18 cellular contexts compared by ENCODE assay signal in the genomic region with DNA sequence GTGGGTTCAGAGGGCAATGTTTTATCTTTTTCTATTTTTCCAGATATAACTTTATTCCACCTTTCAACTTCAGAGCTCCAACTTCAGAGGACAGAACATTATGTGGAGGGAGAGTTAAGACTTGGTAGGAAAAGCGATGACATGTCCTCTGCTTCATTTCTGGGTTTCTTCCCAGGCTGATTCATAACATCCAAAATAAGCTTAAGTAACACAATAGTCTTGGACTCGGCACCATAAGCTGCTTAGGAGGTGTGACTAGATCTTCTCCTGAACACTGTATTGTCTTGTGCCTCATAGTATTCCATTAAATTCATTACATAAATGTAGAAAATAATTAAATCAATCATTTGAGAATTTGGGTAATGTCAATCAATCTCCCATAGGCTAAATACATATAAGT.
A peak's percentile ranks its signal among the peaks of the same experiment; 100 is the strongest.
DNase-seq lines count a peak whose midpoint lies in the region; ATAC-seq and TF ChIP-seq lines count a peak whose summit lies in the region.
"Had no signal": no experiment of that assay in that cellular context is flagged by ENCODE, and none has a peak within 500 bp of the region (broad histone marks: within the 10 kb centered on the region; RNA-seq: fewer than 3 reads in every experiment).

No MANE protein-coding gene starts in this region.

- H3K4me1 ChIP-seq in left ventricle myocardium inferior (peaks cover 42% of the 10 kb centered on the region), gastrocnemius medialis (peaks cover 20 to 37% of the 10 kb centered on the region in 2 donors)
- H3K4me1 ChIP-seq: HAP-1 had no signal

- H3K27me3 ChIP-seq in left ventricle myocardium inferior (ENCODE audit: low read depth) (no peaks in the 10 kb centered on the region), gastrocnemius medialis (no peaks in the 10 kb centered on the region)

- H3K27ac ChIP-seq in left ventricle myocardium inferior (replicated peaks) (peak overlapping the region; percentile 90), gastrocnemius medialis (peak overlapping the region; percentile 51 to 84 (median 75))
- H3K27ac ChIP-seq: C4-2B, WERI-Rb-1 had no signal

- TF ChIP-seq POLR2A in gastrocnemius medialis (IDR thresholded peaks at IDR 0.05) (no peak), lower leg skin (IDR thresholded peaks at IDR 0.05) (no peak)

- H3K36me3 ChIP-seq in left ventricle myocardium inferior (no peaks in the 10 kb centered on the region), gastrocnemius medialis (no peaks in the 10 kb centered on the region)
- H3K36me3 ChIP-seq: HAP-1, WERI-Rb-1 had no signal

- ATAC-seq in gastrocnemius medialis (peak; percentile 94 to 96), HG03460 (IDR thresholded peaks at IDR 0.05; ENCODE audit: unreplicated experiment) (no peak), GM21576 (IDR thresholded peaks at IDR 0.05; ENCODE audit: unreplicated experiment) (no peak), HG02970 (IDR thresholded peaks at IDR 0.05; ENCODE audit: low FRiP score, unreplicated experiment) (no peak)

- 44 to 60% methylated on average over 2 of the region's 2 CpGs for WGBS in lower leg skin, 2 donors

- TF ChIP-seq CTCF in choroid plexus epithelial cell (conservative IDR thresholded peaks at IDR 0.05; ENCODE audit: low read depth, low read length) (no peak), left ventricle myocardium inferior (IDR thresholded peaks at IDR 0.05; ENCODE audit: borderline replicate concordance) (no peak), gastrocnemius medialis (IDR thresholded peaks at IDR 0.05 in 4 of 5, conservative IDR thresholded peaks at IDR 0.05 in 1 of 5) (no peak), lower leg skin (IDR thresholded peaks at IDR 0.05) (no peak)

- H3K9me3 ChIP-seq in left ventricle myocardium inferior (replicated peaks) (no peaks in the 10 kb centered on the region), gastrocnemius medialis (no peaks in the 10 kb centered on the region)
- H3K9me3 ChIP-seq: HAP-1 had no signal

- H3K4me3 ChIP-seq in choroid plexus epithelial cell (ENCODE audit: low read depth, low read length) (no peak overlapping the region), left ventricle myocardium inferior (peak overlapping the region; percentile 42), gastrocnemius medialis (no peak overlapping the region), lower leg skin (ENCODE audit: low read depth, poor library complexity, severe bottlenecking) (no peak overlapping the region)
- H3K4me3 ChIP-seq: HAP-1 had no signal

- in situ Hi-C loops in gastrocnemius medialis (cut with MboI; ENCODE audit: low sequenced_read_pairs in 4 of 4): no loop called here

- intact Hi-C loops in left ventricle myocardium inferior (cut with micrococcal nuclease): no loop called here
- intact Hi-C loops in gastrocnemius medialis (cut with DNase I; ENCODE audit: low total_unique reads): loop anchor here (5.0 to 10.0 kb wide), 2 partner anchors 90 to 192 kb away; no protein-coding TSS in a partner anchor
- intact Hi-C loops in lower leg skin (cut with DNase I; ENCODE audit: low total_unique reads): no loop called here

- DNase-seq in GM03348 (ENCODE audit: low spot score) (peak; percentile 10), choroid plexus epithelial cell (ENCODE audit: low read depth) (peak; percentile 20), left ventricle myocardium inferior (no peak), gastrocnemius medialis (peak; percentile 27 to 35), lower leg skin (ENCODE audit: low spot score in 2 of 2) (no peak)
- DNase-seq: activated CD4-positive, alpha-beta T cell treated with anti-CD3 and anti-CD28 coated beads, Interleukin-2, amount 10 ng/mL, durations not matched to agents 7 days and 5 days; activated naive CD4-positive, alpha-beta T cell treated with anti-CD3 and anti-CD28 coated beads, Interleukin-2, amount 10 ng/mL, durations not matched to agents 7 days and 5 days; central memory CD4-positive, alpha-beta T cell; NCI-H1092 treated with DMSO at 0.1 percent for 48 hours; NCI-H2029; NCI-H2227 treated with DMSO at 0.1 percent for 48 hours; substantia nigra; WERI-Rb-1 had no signal

Comparison
In these comparisons a context has a peak if more than half of its experiments do, and no peak if none do; other contexts are left out.
1. DNase-seq: peak in GM03348 (single experiment), choroid plexus epithelial cell (single experiment) and gastrocnemius medialis (2 of 2); none in left ventricle myocardium inferior (single experiment) and lower leg skin (0 of 2).
2. ATAC-seq: peak in gastrocnemius medialis (2 of 2); none in HG03460 (single experiment), GM21576 (single experiment) and HG02970 (single experiment).